8 cellular contexts compared by ENCODE assay signal in genomic region chr17:82458130-82458884, GRCh38.
DNase-seq lines count a peak whose midpoint lies in the region; ATAC-seq lines count a peak whose summit lies in the region.

Gene NARF (plus strand): TSS chr17:82458741. CDS start chr17:82458804, 63 bp downstream.

- ATAC-seq in GM19023 (IDR thresholded peaks at IDR 0.05; ENCODE audit: unreplicated experiment): peak; percentile 94
- ATAC-seq in HG03280 (IDR thresholded peaks at IDR 0.05; ENCODE audit: unreplicated experiment): peak; percentile 92

- peak; percentile 99 for DNase-seq in AG08396 (ENCODE audit: low spot score)
- DNase-seq in NCI-H345 treated with DMSO at 0.1 percent for 48 hours (lab: John Stamatoyannopoulos, UW; ENCODE audit: unreplicated experiment): peak; percentile 99
- DNase-seq in activated CD4-positive, CD25-positive, alpha-beta regulatory T cell (lab: John Stamatoyannopoulos, UW): peak; percentile 85 to 96 (median 90)
- DNase-seq in central memory CD4-positive, alpha-beta T cell: peak; percentile 96
- peak; percentile 99 for DNase-seq in iris pigment epithelial cell (ENCODE audit: low read depth)
- DNase-seq in stimulated activated CD4-positive, alpha-beta T cell treated with anti-CD3 and anti-CD28 coated beads, Interleukin-12 subunit alpha, Interleukin-12 subunit beta, amount 100 ng/mL, for 4 hours: peak; percentile 91

Comparison
In these comparisons a context has a peak if more than half of its experiments do, and no peak if none do; other contexts are left out.
1. Peak in every context shown above with its lines: DNase-seq and ATAC-seq.